Comparison of ENCODE assay signal across 21 cellular contexts in the genomic region with DNA sequence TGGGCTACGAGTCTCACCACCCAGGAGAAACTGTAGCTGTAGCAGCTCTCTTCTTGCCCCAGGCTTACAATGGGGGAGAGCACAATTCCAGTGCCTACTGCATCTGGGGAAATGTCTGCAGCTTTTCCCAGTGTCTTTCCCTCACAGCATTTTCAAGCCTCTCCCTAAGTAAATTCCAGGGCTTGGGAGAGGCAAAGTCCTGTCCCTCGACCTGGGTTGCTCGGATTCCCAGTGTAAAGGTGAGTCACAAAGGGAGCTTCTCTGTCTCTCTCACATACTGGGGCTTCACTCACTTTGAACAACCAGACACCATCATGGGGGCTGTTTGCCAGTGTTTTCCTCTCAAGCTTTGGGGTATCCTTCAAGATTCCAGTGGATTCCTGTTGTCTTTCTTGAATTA.
"Had no signal": no experiment of that assay in that cellular context is flagged by ENCODE, and none has a peak within 500 bp of the region (broad histone marks: within the 10 kb centered on the region; RNA-seq: fewer than 3 reads in every experiment).

No MANE protein-coding gene starts in this region.

- ATAC-seq: activated CD8-positive, alpha-beta T cell treated with anti-CD3 and anti-CD28 coated beads, Interleukin-2, amount 10 ng/mL, durations not matched to agents 7 days and 5 days had no signal

- H3K4me1 ChIP-seq: adrenal gland had no signal

- H3K36me3 ChIP-seq: adrenal gland had no signal

- H3K4me3 ChIP-seq: adrenal gland had no signal

- DNase-seq: activated CD4-positive, alpha-beta T cell treated with anti-CD3 and anti-CD28 coated beads for 48 hours; activated CD4-positive, alpha-beta T cell treated with anti-CD3 and anti-CD28 coated beads, Interleukin-2, amount 50 U/mL, for 4 hours; activated CD4-positive, CD25-positive, alpha-beta regulatory T cell treated with anti-CD3 and anti-CD28 coated beads, Interleukin-2, amount 50 U/mL, for 72 hours; activated CD8-positive, alpha-beta memory T cell treated with anti-CD3 and anti-CD28 coated beads, Interleukin-2, amount 50 U/mL, for 48 hours; activated CD8-positive, alpha-beta T cell treated with anti-CD3 and anti-CD28 coated beads, Interleukin-2, amount 10 ng/mL, durations not matched to agents 7 days and 5 days; activated naive CD4-positive, alpha-beta T cell treated with anti-CD3 and anti-CD28 coated beads, Interleukin-2, amount 50 U/mL, for 16 hours; activated naive CD8-positive, alpha-beta T cell treated with anti-CD3 and anti-CD28 coated beads, Interleukin-2, amount 10 ng/mL, durations not matched to agents 7 days and 5 days; activated T-cell treated with anti-CD3 and anti-CD28 coated beads, Interleukin-2, amount 50 U/mL, for 1 hour; adrenal gland; anterior cingulate cortex; caudate nucleus; KG1; NCI-H1048; NCI-H2029; NCI-H2107; NCI-H2171 treated with DMSO at 0.1 percent for 48 hours; NCI-H345; NCI-H510A; NCI-H526 treated with DMSO at 0.1 percent for 48 hours; NK-92 treated with Interleukin-12 subunit alpha and Interleukin-12 subunit beta, amount 100 ng/mL, for 24 hours; SHP77 treated with DMSO at 0.1 percent for 48 hours had no signal

- H3K27me3 ChIP-seq: adrenal gland had no signal

- H3K27ac ChIP-seq: adrenal gland had no signal
